In the genomic region with DNA sequence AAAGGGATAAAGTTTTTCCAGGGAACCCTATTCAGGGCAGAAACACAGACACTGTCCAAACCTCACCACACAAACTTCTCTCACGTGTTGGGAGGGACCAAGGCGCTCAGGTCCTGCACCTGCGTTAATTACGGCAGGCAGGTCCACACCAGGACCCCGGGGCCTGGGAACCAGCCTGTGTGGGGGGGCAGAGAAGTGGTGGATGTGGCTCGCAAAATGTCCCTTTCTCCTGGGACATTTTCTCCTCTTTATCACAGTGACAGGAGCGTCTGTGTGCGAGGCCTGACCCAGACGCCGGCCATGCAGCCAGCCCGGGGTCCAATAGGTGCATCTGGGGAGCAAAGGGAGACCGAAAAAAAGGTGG, we compare ENCODE assay signal across 9 cellular contexts.
DNase-seq lines count a peak whose midpoint lies in the region; ATAC-seq and TF ChIP-seq lines count a peak whose summit lies in the region.
"Had no signal": no experiment of that assay in that cellular context is flagged by ENCODE, and none has a peak within 500 bp of the region (broad histone marks: within the 10 kb centered on the region; RNA-seq: fewer than 3 reads in every experiment).

No MANE protein-coding gene starts in this region.

- H3K9me3 Mint-ChIP-seq in endodermal cell, result peaks cover 82% of the 10 kb centered on the region

- peak overlapping the region in 4 of 5 donors; percentile 48 to 64 (median 60) for H3K9ac ChIP-seq in subcutaneous abdominal adipose tissue (ENCODE audit: low read length in 5 of 5)
- H3K9ac ChIP-seq in endodermal cell (ENCODE audit: extremely low read depth, low read length, poor library complexity, severe bottlenecking), result no peak overlapping the region

- DNase-seq in activated CD8-positive, alpha-beta memory T cell treated with anti-CD3 and anti-CD28 coated beads, Interleukin-2, amount 50 U/mL, for 48 hours, result peak; percentile 56
- no peak for DNase-seq in activated CD8-positive, alpha-beta memory T cell treated with anti-CD3 and anti-CD28 coated beads for 24 hours
- DNase-seq in SHP77 treated with DMSO at 0.1 percent for 48 hours (lab: John Stamatoyannopoulos, UW) (peak; percentile 62), mesenteric fat pad (ENCODE audit: low spot score) (no peak), hippocampal formation (lab: John Stamatoyannopoulos, UW) (no peak), endodermal cell (no peak)

- WGBS in gastroesophageal sphincter (ENCODE audit: low coverage in 1 of 2), 2 donors, result 12 to 18% methylated on average over 5 to 10 of the region's 12 CpGs
- WGBS in endodermal cell (ENCODE audit: insufficient coverage in 1 of 2, insufficient read length in 1 of 2), 2 experiments, result 76 to 80% methylated on average over 8 to 12 of the region's 12 CpGs

- H3K4me3 Mint-ChIP-seq in endodermal cell, result no peak overlapping the region

- H3K27me3 ChIP-seq in gastroesophageal sphincter (no peaks in the 10 kb centered on the region), subcutaneous abdominal adipose tissue (ENCODE audit: control insufficient read depth in 5 of 5, insufficient read depth in 4 of 5, low read length in 5 of 5) (no peaks in the 10 kb centered on the region), endodermal cell (ENCODE audit: control insufficient read depth, insufficient read depth, low read length, poor library complexity, severe bottlenecking) (no peaks in the 10 kb centered on the region)

- no peaks in the 10 kb centered on the region for H3K36me3 Mint-ChIP-seq in endodermal cell (ENCODE audit: low read depth)

- H3K4me3 ChIP-seq in gastroesophageal sphincter (peak overlapping the region; percentile 66 to 76), subcutaneous abdominal adipose tissue (ENCODE audit: low read depth in 1 of 5, low read length in 5 of 5) (peak overlapping the region; percentile 79 to 99 (median 98)), endodermal cell (ENCODE audit: low read length) (no peak overlapping the region)

- H3K36me3 ChIP-seq in gastroesophageal sphincter (no peaks in the 10 kb centered on the region), subcutaneous abdominal adipose tissue (ENCODE audit: control insufficient read depth in 5 of 5, insufficient read depth in 5 of 5, low read length in 5 of 5) (no peaks in the 10 kb centered on the region), endodermal cell (ENCODE audit: control insufficient read depth, insufficient read depth, low read length) (no peaks in the 10 kb centered on the region)

- TF ChIP-seq POLR2A in gastroesophageal sphincter (IDR thresholded peaks at IDR 0.05), result no peak

- H3K9me3 ChIP-seq in gastroesophageal sphincter (no peaks in the 10 kb centered on the region), subcutaneous abdominal adipose tissue (ENCODE audit: control insufficient read depth in 5 of 5, low read length in 5 of 5) (peaks cover 0 to 6% (median 0%) of the 10 kb centered on the region in 5 donors), endodermal cell (ENCODE audit: control insufficient read depth, low read length) (peaks cover 83% of the 10 kb centered on the region)

- H3K4me1 ChIP-seq in gastroesophageal sphincter, result peaks cover 0 to 18% (median 0%) of the 10 kb centered on the region in 3 donors
- H3K4me1 ChIP-seq in subcutaneous abdominal adipose tissue (ENCODE audit: control insufficient read depth in 5 of 5, insufficient read depth in 5 of 5, low read length in 5 of 5), result peaks cover 0 to 15% (median 14%) of the 10 kb centered on the region in 5 donors
- H3K4me1 ChIP-seq in endodermal cell (ENCODE audit: control insufficient read depth, insufficient read depth, low read length), result no peaks in the 10 kb centered on the region

- no peak for TF ChIP-seq EP300 in gastroesophageal sphincter (IDR thresholded peaks at IDR 0.05)

- H3K4me1 Mint-ChIP-seq in endodermal cell, result no peaks in the 10 kb centered on the region

- no peak for ATAC-seq in gastroesophageal sphincter

- H3K27me3 Mint-ChIP-seq in endodermal cell (ENCODE audit: insufficient read depth), result no peaks in the 10 kb centered on the region

- H3K27ac ChIP-seq in gastroesophageal sphincter (peak overlapping the region in 3 of 4 donors; percentile 0 to 91 (median 89)), subcutaneous abdominal adipose tissue (ENCODE audit: low read depth, low read length) (no peak overlapping the region), endodermal cell (ENCODE audit: low read depth, low read length) (no peak overlapping the region)
- H3K27ac ChIP-seq: SK-N-MC had no signal

- TF ChIP-seq CTCF in gastroesophageal sphincter (IDR thresholded peaks at IDR 0.05) (no peak), endodermal cell (conservative IDR thresholded peaks at IDR 0.05) (no peak)

- H3K27ac Mint-ChIP-seq in endodermal cell, result no peak overlapping the region

Comparison
In these comparisons a context has a peak if more than half of its experiments do, and no peak if none do; other contexts are left out.
1. DNase-seq: peak in activated CD8-positive, alpha-beta memory T cell treated with anti-CD3 and anti-CD28 coated beads, Interleukin-2, amount 50 U/mL, for 48 hours (single experiment) and SHP77 treated with DMSO at 0.1 percent for 48 hours (single experiment); none in activated CD8-positive, alpha-beta memory T cell treated with anti-CD3 and anti-CD28 coated beads for 24 hours (single experiment), mesenteric fat pad (single experiment), hippocampal formation (0 of 2) and endodermal cell (single experiment).
2. H3K27ac ChIP-seq: peak in gastroesophageal sphincter (3 of 4); none in subcutaneous abdominal adipose tissue (single experiment) and endodermal cell (single experiment).